8 cellular contexts compared by ENCODE assay signal in the genomic region with DNA sequence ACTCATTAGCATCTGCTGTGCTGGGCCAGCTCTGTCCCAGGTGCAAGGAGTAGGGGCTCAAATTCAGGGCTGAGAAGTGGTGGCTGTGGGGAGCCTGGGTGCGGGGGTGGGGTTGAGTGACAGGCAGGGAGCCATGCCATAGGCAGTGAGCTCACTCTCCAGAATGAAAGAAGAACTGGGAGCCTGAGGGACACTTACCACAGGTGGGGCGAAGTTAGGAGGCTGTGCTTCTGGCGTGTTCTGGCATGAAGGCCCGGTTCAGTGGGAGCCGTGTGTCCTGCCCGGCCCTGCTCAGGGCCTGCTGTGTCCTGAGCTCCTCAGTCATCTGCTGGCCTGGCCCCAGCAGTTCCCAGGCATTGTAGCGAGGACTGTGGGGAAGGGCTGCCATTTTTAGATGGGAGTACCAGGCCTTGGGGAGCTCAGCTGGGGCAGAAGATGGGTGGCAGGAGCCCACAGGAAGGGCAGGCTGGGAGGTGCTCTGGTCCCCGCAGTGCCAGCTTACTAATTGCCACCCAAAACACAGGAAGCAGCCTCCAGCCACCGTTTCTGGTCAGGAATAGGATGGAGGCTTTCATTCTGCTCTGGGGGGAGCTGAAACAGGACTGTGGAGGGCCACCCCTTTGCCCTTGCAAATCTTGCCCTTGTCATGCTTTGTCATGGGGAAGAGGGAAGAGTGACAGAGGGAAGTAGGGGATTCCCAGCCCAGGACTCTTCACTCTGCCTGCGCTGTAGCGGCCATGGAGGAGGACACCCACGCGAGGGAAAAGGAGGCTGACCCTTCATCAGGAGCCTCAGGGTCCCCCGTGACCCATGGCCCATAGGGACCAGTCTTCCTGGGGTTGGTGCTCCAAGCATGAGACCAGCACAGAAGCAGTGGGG.
DNase-seq lines count a peak whose midpoint lies in the region; ATAC-seq, FAIRE-seq and TF ChIP-seq lines count a peak whose summit lies in the region.

No MANE protein-coding gene starts in this region.

- H3K27ac Mint-ChIP-seq in T-cell, result peak overlapping the region; percentile 88 to 91

- peak overlapping the region; percentile 97 for H3K27ac ChIP-seq in epithelial cell of prostate
- H3K27ac ChIP-seq in skin epidermis, result peak overlapping the region in 20 of 21 experiments; percentile 51 to 95 (median 84)
- peak overlapping the region in 2 of 4 donors; percentile 47 to 77 for H3K27ac ChIP-seq in body of pancreas

- peaks cover 28% of the 10 kb centered on the region for H3K36me3 Mint-ChIP-seq in T-cell

- no peaks in the 10 kb centered on the region for H3K9me3 Mint-ChIP-seq in T-cell

- CTCF ChIA-PET in T-cell (lab: Charles Lee), result interaction anchor here (1.1 to 2.8 kb wide), 7 partner anchors 14 to 53 kb away, joined by 3 to 16 read pairs (median 11); no protein-coding TSS in a partner anchor

- no peaks in the 10 kb centered on the region for H3K4me1 ChIP-seq in body of pancreas

- peaks cover 77 to 82% (median 81%) of the 10 kb centered on the region in 3 donors for H3K4me1 Mint-ChIP-seq in T-cell

- intact Hi-C loops in body of pancreas (cut with DNase I), result no loop called here

- ATAC-seq in HG02678 (IDR thresholded peaks at IDR 0.05; ENCODE audit: unreplicated experiment), result peak; percentile 27
- ATAC-seq in T-cell (replicated peaks in 1 of 4), result peak in 1 of 4 experiments; percentile 9
- no peak for ATAC-seq in body of pancreas
- ATAC-seq in HG03095 (IDR thresholded peaks at IDR 0.05; ENCODE audit: unreplicated experiment), result no peak

- DNase-seq in GM12892 (ENCODE audit: insufficient read length), result no peak
- peak in 2 of 34 experiments; percentile 24 to 42 for DNase-seq in T-cell
- DNase-seq in epithelial cell of prostate (ENCODE audit: low read depth, low spot score), result peak; percentile 89
- no peak for DNase-seq in body of pancreas
- DNase-seq in erythroblast (lab: John Stamatoyannopoulos, UW), result no peak

- TF ChIP-seq POLR2A in GM12892 (IDR thresholded peaks at IDR 0.05; ENCODE audit: low read depth, low read length), result no peak
- no peak for TF ChIP-seq POLR2A in body of pancreas (IDR thresholded peaks at IDR 0.05)
- no peak for TF ChIP-seq POLR2A in erythroblast (IDR thresholded peaks at IDR 0.05; ENCODE audit: low read length)

- no peaks in the 10 kb centered on the region for H3K27me3 ChIP-seq in body of pancreas

- H3K4me3 Mint-ChIP-seq in T-cell, result peak overlapping the region; percentile 67 to 80 (median 73)

- H3K27me3 Mint-ChIP-seq in T-cell, result no peaks in the 10 kb centered on the region

- 56 to 61% methylated on average over 13 to 14 of the region's 14 CpGs for WGBS in body of pancreas, 2 donors

- H3K4me3 ChIP-seq in skin epidermis (no peak overlapping the region), body of pancreas (no peak overlapping the region)

- H3K9me3 ChIP-seq in body of pancreas, result no peaks in the 10 kb centered on the region

- peak; percentile 44 for FAIRE-seq in GM12892 (lab: Jason Lieb, UNC)

- POLR2A ChIA-PET in T-cell (lab: Charles Lee), result interaction anchor here (0.6 to 7.2 kb wide), 3 partner anchors 15 to 59 kb away, joined by 3 to 62 read pairs (median 17); no protein-coding TSS in a partner anchor

- no peaks in the 10 kb centered on the region for H3K36me3 ChIP-seq in body of pancreas (replicated peaks in 1 of 2; ENCODE audit: insufficient read depth in 1 of 2, low read depth in 2 of 2)

- TF ChIP-seq CTCF in body of pancreas (IDR thresholded peaks at IDR 0.05), result no peak
